In the genomic region with DNA sequence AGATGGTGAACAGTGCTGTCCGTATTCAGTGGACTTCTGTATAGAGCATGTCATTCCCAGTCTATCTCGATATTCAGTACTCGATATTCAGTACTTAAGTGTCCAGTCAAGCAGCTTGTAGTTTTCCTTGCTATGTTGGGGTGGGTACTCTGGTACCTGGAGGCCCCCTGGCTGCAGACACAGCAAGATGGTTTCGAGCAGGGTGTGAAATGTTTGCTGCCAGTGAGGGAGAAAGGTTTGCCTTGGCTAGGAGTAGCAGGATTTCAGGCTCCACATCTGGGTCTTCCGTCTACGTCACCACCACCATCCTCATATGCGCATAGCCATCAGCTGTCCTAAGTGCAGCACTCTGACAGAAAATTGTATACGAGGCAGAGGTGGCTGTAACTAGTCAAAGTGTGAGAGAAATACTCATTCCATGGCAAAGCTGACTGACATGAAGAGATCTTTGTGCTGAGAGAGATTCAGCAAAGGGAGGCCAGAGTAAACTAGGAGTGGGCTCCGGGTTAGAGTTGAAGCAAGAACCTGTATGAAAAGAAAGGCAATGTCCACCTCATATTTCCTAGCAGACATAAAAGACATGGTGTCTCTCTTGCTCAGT, we compare ENCODE assay signal across 14 cellular contexts.
DNase-seq lines count a peak whose midpoint lies in the region; ATAC-seq and TF ChIP-seq lines count a peak whose summit lies in the region.
"Had no signal": no experiment of that assay in that cellular context is flagged by ENCODE, and none has a peak within 500 bp of the region (broad histone marks: within the 10 kb centered on the region; RNA-seq: fewer than 3 reads in every experiment).

No MANE protein-coding gene starts in this region.

- no peaks in the 10 kb centered on the region for H3K36me3 Mint-ChIP-seq in activated T-helper 17 cell treated with anti-CD3 and anti-CD28 coated beads, Interleukin-2, amount 50 U/mL, for 72 hours (ENCODE audit: low read depth)
- H3K36me3 Mint-ChIP-seq: CD4-positive, CD25-positive, alpha-beta regulatory T cell had no signal

- H3K27me3 ChIP-seq in HUES48 (ENCODE audit: control insufficient read depth, insufficient read depth, low read length) (no peaks in the 10 kb centered on the region), foreskin keratinocyte (no peaks in the 10 kb centered on the region), left ventricle myocardium inferior (ENCODE audit: low read depth) (no peaks in the 10 kb centered on the region)
- H3K27me3 ChIP-seq: BE2C had no signal

- no peak overlapping the region for H3K27ac Mint-ChIP-seq in activated T-helper 17 cell treated with anti-CD3 and anti-CD28 coated beads, Interleukin-2, amount 50 U/mL, for 72 hours
- H3K27ac Mint-ChIP-seq: CD4-positive, CD25-positive, alpha-beta regulatory T cell; IgD-negative memory B cell had no signal

- ATAC-seq in activated T-helper 17 cell treated with anti-CD3 and anti-CD28 coated beads, Interleukin-2, amount 50 U/mL, for 72 hours (replicated peaks) = peak; percentile 26
- ATAC-seq in foreskin keratinocyte (no peak), GM18861 (IDR thresholded peaks at IDR 0.05; ENCODE audit: unreplicated experiment) (no peak), HG03432 (IDR thresholded peaks at IDR 0.05; ENCODE audit: unreplicated experiment) (no peak)

- H3K9ac ChIP-seq in HUES48 (ENCODE audit: low read depth, low read length) = no peak overlapping the region

- H3K27ac ChIP-seq in HUES48 (ENCODE audit: low read depth, low read length) = peak overlapping the region; percentile 70
- H3K27ac ChIP-seq in foreskin keratinocyte = peak overlapping the region; percentile 91
- no peak overlapping the region for H3K27ac ChIP-seq in left ventricle myocardium inferior (replicated peaks)

- no peak for DNase-seq in foreskin keratinocyte
- no peak for DNase-seq in left ventricle myocardium inferior
- DNase-seq: BE2C; C1 segment of cervical spinal cord; Caco-2; CD4-positive, CD25-positive, alpha-beta regulatory T cell; GOT3; KBM-7 had no signal

- H3K4me3 Mint-ChIP-seq in activated T-helper 17 cell treated with anti-CD3 and anti-CD28 coated beads, Interleukin-2, amount 50 U/mL, for 72 hours = no peak overlapping the region
- H3K4me3 Mint-ChIP-seq: CD4-positive, CD25-positive, alpha-beta regulatory T cell; IgD-negative memory B cell had no signal

- H3K27me3 Mint-ChIP-seq in activated T-helper 17 cell treated with anti-CD3 and anti-CD28 coated beads, Interleukin-2, amount 50 U/mL, for 72 hours = peaks cover 6% of the 10 kb centered on the region

- H3K36me3 ChIP-seq in HUES48 (ENCODE audit: control insufficient read depth, insufficient read depth, low read length) (no peaks in the 10 kb centered on the region), left ventricle myocardium inferior (no peaks in the 10 kb centered on the region)
- H3K36me3 ChIP-seq: BE2C, HAP-1 had no signal

- H3K4me3 ChIP-seq in HUES48 (ENCODE audit: low read depth, low read length) = no peak overlapping the region
- H3K4me3 ChIP-seq in left ventricle myocardium inferior = no peak overlapping the region
- H3K4me3 ChIP-seq: HAP-1 had no signal

- intact Hi-C loops in left ventricle myocardium inferior (cut with micrococcal nuclease) = no loop called here

- no peaks in the 10 kb centered on the region for H3K4me1 Mint-ChIP-seq in activated T-helper 17 cell treated with anti-CD3 and anti-CD28 coated beads, Interleukin-2, amount 50 U/mL, for 72 hours
- H3K4me1 Mint-ChIP-seq: CD4-positive, CD25-positive, alpha-beta regulatory T cell; IgD-negative memory B cell had no signal

- TF ChIP-seq CTCF in foreskin keratinocyte (conservative IDR thresholded peaks at IDR 0.05) (no peak), left ventricle myocardium inferior (IDR thresholded peaks at IDR 0.05; ENCODE audit: borderline replicate concordance) (no peak)

- H3K9me3 Mint-ChIP-seq in activated T-helper 17 cell treated with anti-CD3 and anti-CD28 coated beads, Interleukin-2, amount 50 U/mL, for 72 hours = peaks cover 9% of the 10 kb centered on the region

- H3K9me3 ChIP-seq in HUES48 (ENCODE audit: control insufficient read depth, insufficient read depth, low read length) (no peaks in the 10 kb centered on the region), left ventricle myocardium inferior (replicated peaks) (no peaks in the 10 kb centered on the region)
- H3K9me3 ChIP-seq: BE2C, Caco-2, HAP-1 had no signal

- H3K4me1 ChIP-seq in HUES48 (ENCODE audit: control insufficient read depth, insufficient read depth, low read length) = peaks cover 74% of the 10 kb centered on the region
- peaks cover 18% of the 10 kb centered on the region for H3K4me1 ChIP-seq in foreskin keratinocyte
- H3K4me1 ChIP-seq in left ventricle myocardium inferior = peaks cover 58% of the 10 kb centered on the region
- H3K4me1 ChIP-seq: BE2C had no signal
